33 cellular contexts compared by ENCODE assay signal in the genomic region with DNA sequence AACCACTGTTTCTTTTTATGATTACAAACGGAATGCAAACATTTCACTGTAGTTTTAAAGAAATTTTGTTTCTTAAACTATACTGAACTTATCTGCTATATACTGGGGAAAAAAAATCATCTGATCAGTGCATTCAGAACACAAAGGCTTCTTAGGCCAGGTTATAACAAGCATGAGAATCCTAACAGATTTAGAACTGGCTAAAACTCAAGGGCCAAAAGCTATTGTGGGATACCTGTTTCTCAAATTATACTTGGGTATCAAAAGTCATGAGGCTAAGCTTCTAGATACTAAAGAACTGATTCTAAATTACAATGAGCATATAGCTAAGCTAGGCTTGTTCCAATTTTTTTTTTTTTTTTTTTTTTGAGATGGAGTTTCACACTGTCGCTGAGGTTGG. TPM values are rescaled to one million over a fixed set of nuclear protein-coding genes. Genes with fewer than 3 reads are reported as not detected.
"Had no signal": no experiment of that assay in that cellular context is flagged by ENCODE, and none has a peak within 500 bp of the region (broad histone marks: within the 10 kb centered on the region; RNA-seq: fewer than 3 reads in every experiment).

No MANE protein-coding gene starts in this region.

- H3K4me3 Mint-ChIP-seq: activated CD4-positive, alpha-beta memory T cell treated with anti-CD3 and anti-CD28 coated beads for 36 hours; dendritic cell treated with granulocyte-macrophage colony-stimulating factor and Interleukin-4, amounts not matched to agents 40 ng/mL and 50 ng/mL, for 4 days; endodermal cell; immature natural killer cell; natural killer cell; stimulated activated effector memory CD8-positive, alpha-beta T cell treated with anti-CD3 and anti-CD28 coated beads, Interleukin-12 subunit alpha, Interleukin-12 subunit beta, amount 100 ng/mL, for 72 hours; T-helper 2 cell treated with Interferon-gamma antibody and Interleukin-4, amounts not matched to agents 5 μg/mL and 100 μg/mL, for 36 hours had no signal

- ATAC-seq: esophagus mucosa; heart left ventricle; lower lobe of right lung; natural killer cell; right lobe of liver; stimulated activated effector memory CD8-positive, alpha-beta T cell treated with anti-CD3 and anti-CD28 coated beads, Interleukin-12 subunit alpha, Interleukin-12 subunit beta, amount 100 ng/mL, for 72 hours had no signal

- H3K4me1 Mint-ChIP-seq: endodermal cell, immature natural killer cell, natural killer cell had no signal

- H3K4me1 ChIP-seq: lower lobe of right lung, right lobe of liver, tibial nerve had no signal

- H3K9me3 ChIP-seq: heart left ventricle, lower lobe of right lung, right lobe of liver, tibial nerve had no signal

- H3K27ac Mint-ChIP-seq: activated CD4-positive, alpha-beta memory T cell treated with anti-CD3 and anti-CD28 coated beads for 36 hours; dendritic cell treated with granulocyte-macrophage colony-stimulating factor and Interleukin-4, amounts not matched to agents 40 ng/mL and 50 ng/mL, for 4 days; endodermal cell; stimulated activated effector memory CD8-positive, alpha-beta T cell treated with anti-CD3 and anti-CD28 coated beads, Interleukin-12 subunit alpha, Interleukin-12 subunit beta, amount 100 ng/mL, for 72 hours; T-helper 2 cell treated with Interferon-gamma antibody and Interleukin-4, amounts not matched to agents 5 μg/mL and 100 μg/mL, for 36 hours had no signal

- DNase-seq: activated CD4-positive, alpha-beta memory T cell treated with anti-CD3 and anti-CD28 coated beads for 36 hours; activated CD4-positive, alpha-beta T cell treated with anti-CD3 and anti-CD28 coated beads for 48 hours; activated CD8-positive, alpha-beta memory T cell treated with anti-CD3 and anti-CD28 coated beads, Interleukin-2, amount 50 U/mL, for 4 hours; activated naive CD4-positive, alpha-beta T cell; activated T-cell treated with anti-CD3 and anti-CD28 coated beads, Interleukin-2, amount 50 U/mL, for 1 hour; amygdala; caudate nucleus; endodermal cell; foreskin fibroblast; heart left ventricle; hypothalamus; immature natural killer cell; kidney; lower lobe of right lung; mesendoderm; natural killer cell; right lobe of liver; stimulated activated CD4-positive, alpha-beta T cell treated with anti-CD3 and anti-CD28 coated beads, Interleukin-12 subunit alpha, Interleukin-12 subunit beta, amount 100 ng/mL, for 4 hours; stimulated activated CD4-positive, alpha-beta T cell treated with anti-CD3 and anti-CD28 coated beads, Interleukin-4, amount 100 ng/mL, for 24 hours; T-helper 1 cell had no signal

- H3K27ac ChIP-seq: heart left ventricle, lower lobe of right lung, right lobe of liver, skin epidermis, tibial nerve had no signal

- H3K27me3 ChIP-seq: heart left ventricle, right lobe of liver, tibial nerve had no signal

- H3K9me3 Mint-ChIP-seq: activated CD4-positive, alpha-beta memory T cell treated with anti-CD3 and anti-CD28 coated beads for 36 hours; dendritic cell treated with granulocyte-macrophage colony-stimulating factor and Interleukin-4, amounts not matched to agents 40 ng/mL and 50 ng/mL, for 4 days; endodermal cell; immature natural killer cell; natural killer cell; stimulated activated effector memory CD8-positive, alpha-beta T cell treated with anti-CD3 and anti-CD28 coated beads, Interleukin-12 subunit alpha, Interleukin-12 subunit beta, amount 100 ng/mL, for 72 hours; T-helper 2 cell treated with Interferon-gamma antibody and Interleukin-4, amounts not matched to agents 5 μg/mL and 100 μg/mL, for 36 hours had no signal

- H3K4me3 ChIP-seq: heart left ventricle, lower lobe of right lung, right lobe of liver, skin epidermis, tibial nerve had no signal

- H3K27me3 Mint-ChIP-seq: activated CD4-positive, alpha-beta memory T cell treated with anti-CD3 and anti-CD28 coated beads for 36 hours; dendritic cell treated with granulocyte-macrophage colony-stimulating factor and Interleukin-4, amounts not matched to agents 40 ng/mL and 50 ng/mL, for 4 days had no signal

RNA-seq across cellular contexts. Expression of a gene that starts 56.0 kb away (rescaled TPM):
- total RNA-seq: activated CD4-positive, alpha-beta memory T cell treated with anti-CD3 and anti-CD28 coated beads for 36 hours; activated CD8-positive, alpha-beta memory T cell treated with anti-CD3 and anti-CD28 coated beads for 36 hours; endodermal cell; esophagus mucosa; mononuclear cell; natural killer cell; osteoblast; renal cortical epithelial cell; right lobe of liver; temporal lobe; urinary bladder had no signal

RNA-seq across cellular contexts. Expression of a gene that starts 59.1 kb away (rescaled TPM):
- total RNA-seq: activated CD4-positive, alpha-beta memory T cell treated with anti-CD3 and anti-CD28 coated beads for 36 hours; activated CD8-positive, alpha-beta memory T cell treated with anti-CD3 and anti-CD28 coated beads for 36 hours; esophagus mucosa; kidney; mononuclear cell; natural killer cell; posterior vena cava; renal cortical epithelial cell; temporal lobe; tibial nerve; urinary bladder had no signal
